In the genomic region with DNA sequence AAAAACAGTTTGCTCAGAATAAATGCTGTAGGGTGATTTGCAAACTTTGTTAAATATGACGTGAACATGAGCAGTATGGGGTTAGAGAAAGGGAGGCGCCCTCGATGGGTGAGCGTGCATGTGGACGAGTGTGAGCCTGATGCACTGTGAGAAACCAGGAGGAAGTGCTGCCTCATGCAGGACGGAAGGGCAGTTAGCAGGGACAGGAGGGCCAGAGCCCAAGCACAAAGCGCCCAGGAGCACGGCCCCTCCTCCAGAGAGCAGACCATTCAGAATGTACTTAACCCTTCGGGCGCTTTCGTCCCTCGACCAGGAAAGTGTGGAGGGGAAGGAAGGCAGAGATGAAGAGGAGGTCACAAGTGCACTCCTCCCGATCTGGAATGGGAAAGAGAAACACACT, we compare ENCODE assay signal across 1 cellular context.
TF ChIP-seq lines count a peak whose summit lies in the region.

No MANE protein-coding gene starts in this region.

TF ChIP-seq in GM23338, 12 proteins besides CTCF, POLR2A, EP300 and RAD21:
- TF ChIP-seq, protein P1, sequence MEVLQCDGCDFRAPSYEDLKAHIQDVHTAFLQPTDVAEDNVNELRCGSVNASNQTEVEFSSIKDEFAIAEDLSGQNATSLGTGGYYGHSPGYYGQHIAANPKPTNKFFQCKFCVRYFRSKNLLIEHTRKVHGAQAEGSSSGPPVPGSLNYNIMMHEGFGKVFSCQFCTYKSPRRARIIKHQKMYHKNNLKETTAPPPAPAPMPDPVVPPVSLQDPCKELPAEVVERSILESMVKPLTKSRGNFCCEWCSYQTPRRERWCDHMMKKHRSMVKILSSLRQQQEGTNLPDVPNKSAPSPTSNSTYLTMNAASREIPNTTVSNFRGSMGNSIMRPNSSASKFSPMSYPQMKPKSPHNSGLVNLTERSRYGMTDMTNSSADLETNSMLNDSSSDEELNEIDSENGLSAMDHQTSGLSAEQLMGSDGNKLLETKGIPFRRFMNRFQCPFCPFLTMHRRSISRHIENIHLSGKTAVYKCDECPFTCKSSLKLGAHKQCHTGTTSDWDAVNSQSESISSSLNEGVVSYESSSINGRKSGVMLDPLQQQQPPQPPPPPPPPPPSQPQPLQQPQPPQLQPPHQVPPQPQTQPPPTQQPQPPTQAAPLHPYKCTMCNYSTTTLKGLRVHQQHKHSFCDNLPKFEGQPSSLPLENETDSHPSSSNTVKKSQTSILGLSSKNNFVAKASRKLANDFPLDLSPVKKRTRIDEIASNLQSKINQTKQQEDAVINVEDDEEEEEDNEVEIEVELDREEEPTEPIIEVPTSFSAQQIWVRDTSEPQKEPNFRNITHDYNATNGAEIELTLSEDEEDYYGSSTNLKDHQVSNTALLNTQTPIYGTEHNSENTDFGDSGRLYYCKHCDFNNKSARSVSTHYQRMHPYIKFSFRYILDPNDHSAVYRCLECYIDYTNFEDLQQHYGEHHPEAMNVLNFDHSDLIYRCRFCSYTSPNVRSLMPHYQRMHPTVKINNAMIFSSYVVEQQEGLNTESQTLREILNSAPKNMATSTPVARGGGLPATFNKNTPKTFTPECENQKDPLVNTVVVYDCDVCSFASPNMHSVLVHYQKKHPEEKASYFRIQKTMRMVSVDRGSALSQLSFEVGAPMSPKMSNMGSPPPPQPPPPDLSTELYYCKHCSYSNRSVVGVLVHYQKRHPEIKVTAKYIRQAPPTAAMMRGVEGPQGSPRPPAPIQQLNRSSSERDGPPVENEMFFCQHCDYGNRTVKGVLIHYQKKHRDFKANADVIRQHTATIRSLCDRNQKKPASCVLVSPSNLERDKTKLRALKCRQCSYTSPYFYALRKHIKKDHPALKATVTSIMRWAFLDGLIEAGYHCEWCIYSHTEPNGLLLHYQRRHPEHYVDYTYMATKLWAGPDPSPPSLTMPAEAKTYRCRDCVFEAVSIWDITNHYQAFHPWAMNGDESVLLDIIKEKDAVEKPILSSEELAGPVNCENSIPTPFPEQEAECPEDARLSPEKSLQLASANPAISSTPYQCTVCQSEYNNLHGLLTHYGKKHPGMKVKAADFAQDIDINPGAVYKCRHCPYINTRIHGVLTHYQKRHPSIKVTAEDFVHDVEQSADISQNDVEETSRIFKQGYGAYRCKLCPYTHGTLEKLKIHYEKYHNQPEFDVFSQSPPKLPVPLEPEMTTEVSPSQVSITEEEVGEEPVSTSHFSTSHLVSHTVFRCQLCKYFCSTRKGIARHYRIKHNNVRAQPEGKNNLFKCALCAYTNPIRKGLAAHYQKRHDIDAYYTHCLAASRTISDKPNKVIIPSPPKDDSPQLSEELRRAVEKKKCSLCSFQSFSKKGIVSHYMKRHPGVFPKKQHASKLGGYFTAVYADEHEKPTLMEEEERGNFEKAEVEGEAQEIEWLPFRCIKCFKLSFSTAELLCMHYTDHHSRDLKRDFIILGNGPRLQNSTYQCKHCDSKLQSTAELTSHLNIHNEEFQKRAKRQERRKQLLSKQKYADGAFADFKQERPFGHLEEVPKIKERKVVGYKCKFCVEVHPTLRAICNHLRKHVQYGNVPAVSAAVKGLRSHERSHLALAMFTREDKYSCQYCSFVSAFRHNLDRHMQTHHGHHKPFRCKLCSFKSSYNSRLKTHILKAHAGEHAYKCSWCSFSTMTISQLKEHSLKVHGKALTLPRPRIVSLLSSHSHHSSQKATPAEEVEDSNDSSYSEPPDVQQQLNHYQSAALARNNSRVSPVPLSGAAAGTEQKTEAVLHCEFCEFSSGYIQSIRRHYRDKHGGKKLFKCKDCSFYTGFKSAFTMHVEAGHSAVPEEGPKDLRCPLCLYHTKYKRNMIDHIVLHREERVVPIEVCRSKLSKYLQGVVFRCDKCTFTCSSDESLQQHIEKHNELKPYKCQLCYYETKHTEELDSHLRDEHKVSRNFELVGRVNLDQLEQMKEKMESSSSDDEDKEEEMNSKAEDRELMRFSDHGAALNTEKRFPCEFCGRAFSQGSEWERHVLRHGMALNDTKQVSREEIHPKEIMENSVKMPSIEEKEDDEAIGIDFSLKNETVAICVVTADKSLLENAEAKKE (CRISPR knock-in tag; IDR thresholded peaks at IDR 0.05), result 0 out of 2 replicates have a peak, but pooled peaks have one; percentile 30
- TF ChIP-seq POLR2AphosphoS5 (IDR thresholded peaks at IDR 0.05; ENCODE audit: low read depth) (peak; percentile 54; the same call in 1 of the 2 replicates), CREB1 (CRISPR knock-in tag; IDR thresholded peaks at IDR 0.05; ENCODE audit: low read depth) (peak; percentile 22; the same call in 1 of the 2 replicates), EZH2phosphoT487 (IDR thresholded peaks at IDR 0.05; ENCODE audit: unreplicated experiment) (no peak), REST (IDR thresholded peaks at IDR 0.05; ENCODE audit: unreplicated experiment) (no peak)
